ENCODE assay signal across 8 cellular contexts in the genomic region with DNA sequence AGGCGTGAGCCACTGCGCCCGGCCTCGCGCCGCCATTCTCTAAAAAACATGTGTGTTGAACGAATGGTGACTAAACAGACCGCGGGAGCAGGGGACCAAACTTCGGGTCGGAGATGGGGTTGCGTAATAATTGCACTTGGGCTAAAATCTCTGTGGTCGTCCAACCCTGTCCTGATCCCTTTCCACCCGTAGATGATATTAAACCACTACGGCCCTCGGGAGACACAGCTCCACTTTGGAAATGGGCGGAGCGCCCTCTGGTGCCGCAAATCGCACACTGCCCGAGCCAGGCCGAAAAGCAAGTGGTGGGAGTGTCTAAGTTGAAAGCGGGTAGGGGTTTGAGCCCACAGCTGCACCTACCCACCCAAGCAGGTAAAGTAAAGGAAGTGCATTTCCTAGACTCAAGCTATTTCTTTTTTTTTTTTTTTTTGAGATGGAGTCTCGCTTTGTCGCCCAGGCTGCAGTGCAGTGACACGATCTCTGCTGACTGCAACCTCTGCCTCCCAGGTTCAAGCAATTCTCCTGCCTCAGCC. TPM values are rescaled to one million over a fixed set of nuclear protein-coding genes. Genes with fewer than 3 reads are reported as not detected.
DNase-seq lines count a peak whose midpoint lies in the region; ATAC-seq and TF ChIP-seq lines count a peak whose summit lies in the region.

No MANE protein-coding gene starts in this region.

- POLR2A ChIA-PET in activated CD4-positive, alpha-beta memory T cell treated with anti-CD3 and anti-CD28 coated beads for 36 hours (lab: Charles Lee), result interaction anchor here (0.9 to 1.5 kb wide), 3 partner anchors 94 to 118 kb away, joined by 3 to 5 read pairs (median 5); a partner anchor contains a TSS

- intact Hi-C loops in activated CD4-positive, alpha-beta memory T cell treated with anti-CD3 and anti-CD28 coated beads for 36 hours (cut with micrococcal nuclease), result loop anchor here (1.0 to 2.0 kb wide), 4 partner anchors 83 to 223 kb away; no protein-coding TSS in a partner anchor
- intact Hi-C loops in dorsolateral prefrontal cortex (cut with DNase I), result loop anchor here (1.0 to 5.0 kb wide), 6 partner anchors 17 to 131 kb away; a partner anchor contains a TSS

- H3K4me1 ChIP-seq in mesenchymal stem cell (ENCODE audit: control insufficient read depth, insufficient read depth, low read depth, low read length), result peaks cover 20% of the 10 kb centered on the region

- no peak for ATAC-seq in GM19452 (IDR thresholded peaks at IDR 0.05; ENCODE audit: unreplicated experiment)

- WGBS in mesenchymal stem cell, result 58% methylated on average over 25 of the region's 26 CpGs

- no peak overlapping the region for H2BK5ac ChIP-seq in mesenchymal stem cell (ENCODE audit: low read depth, low read length, poor library complexity, severe bottlenecking)

- H3K4me1 Mint-ChIP-seq in activated CD4-positive, alpha-beta memory T cell treated with anti-CD3 and anti-CD28 coated beads for 36 hours (ENCODE audit: low read depth), result peaks cover 16% of the 10 kb centered on the region

- CTCF ChIA-PET in activated CD4-positive, alpha-beta memory T cell treated with anti-CD3 and anti-CD28 coated beads for 36 hours (lab: Charles Lee), result interaction anchor here (0.6 to 13.6 kb wide), 44 partner anchors 9 to 374 kb away, joined by 3 to 281 read pairs (median 4); a partner anchor contains a TSS

- H2BK120ac ChIP-seq in mesenchymal stem cell (ENCODE audit: low read depth, low read length), result no peak overlapping the region

- no peak overlapping the region for H2AK5ac ChIP-seq in mesenchymal stem cell (ENCODE audit: low read length, severe bottlenecking)

- no peak overlapping the region for H3K4me2 ChIP-seq in mesenchymal stem cell (ENCODE audit: low read length, poor library complexity, severe bottlenecking)

- H3K14ac ChIP-seq in mesenchymal stem cell (ENCODE audit: low read length in 2 of 2), result no peak overlapping the region

- no peak overlapping the region for H3K4ac ChIP-seq in mesenchymal stem cell (ENCODE audit: low read depth in 1 of 2, low read length in 2 of 2)

- no peak overlapping the region for H2AFZ ChIP-seq in mesenchymal stem cell (ENCODE audit: low read depth, low read length)

- peak; percentile 40 for DNase-seq in NK-92 treated with Interleukin-12 subunit alpha and Interleukin-12 subunit beta, amount 100 ng/mL, for 24 hours (lab: John Stamatoyannopoulos, UW)
- DNase-seq in NK-92 (lab: John Stamatoyannopoulos, UW; ENCODE audit: unreplicated experiment) (no peak), NCI-H526 (lab: John Stamatoyannopoulos, UW) (peak; percentile 45 to 78), dorsolateral prefrontal cortex (peak; percentile 80 to 89 (median 86)), mesenchymal stem cell (peak; percentile 70)
- DNase-seq in activated CD4-positive, alpha-beta memory T cell treated with anti-CD3 and anti-CD28 coated beads for 36 hours, result peak; percentile 90
- DNase-seq in stimulated activated CD8-positive, alpha-beta memory T cell treated with anti-CD3 and anti-CD28 coated beads, Interleukin-15, amount 100 ng/mL, for 4 hours (ENCODE audit: low read depth in 2 of 2), result peak; percentile 59 to 62

- H3K27me3 Mint-ChIP-seq in activated CD4-positive, alpha-beta memory T cell treated with anti-CD3 and anti-CD28 coated beads for 36 hours, result no peaks in the 10 kb centered on the region

- no peak overlapping the region for H4K91ac ChIP-seq in mesenchymal stem cell (ENCODE audit: low read length)

- H3K79me1 ChIP-seq in mesenchymal stem cell (replicated peaks; ENCODE audit: low read length, poor library complexity, severe bottlenecking), result peaks cover 24% of the 10 kb centered on the region

- H3K9me3 ChIP-seq in mesenchymal stem cell (ENCODE audit: control insufficient read depth, low read length), result no peaks in the 10 kb centered on the region

- peak overlapping the region; percentile 8 for H3K27ac Mint-ChIP-seq in activated CD4-positive, alpha-beta memory T cell treated with anti-CD3 and anti-CD28 coated beads for 36 hours

- H3K4me3 Mint-ChIP-seq in activated CD4-positive, alpha-beta memory T cell treated with anti-CD3 and anti-CD28 coated beads for 36 hours, result peak overlapping the region; percentile 12

- H2BK12ac ChIP-seq in mesenchymal stem cell (ENCODE audit: low read length in 2 of 2), result no peak overlapping the region

- H3K23ac ChIP-seq in mesenchymal stem cell (ENCODE audit: low read length in 2 of 2), result no peak overlapping the region

- H3K4me3 ChIP-seq in dorsolateral prefrontal cortex (no peak overlapping the region), mesenchymal stem cell (ENCODE audit: insufficient read depth in 1 of 2, low read depth in 1 of 2, low read length in 2 of 2) (no peak overlapping the region)

- H3K9me3 Mint-ChIP-seq in activated CD4-positive, alpha-beta memory T cell treated with anti-CD3 and anti-CD28 coated beads for 36 hours, result no peaks in the 10 kb centered on the region

- H4K8ac ChIP-seq in mesenchymal stem cell (ENCODE audit: low read length), result no peak overlapping the region

- peak overlapping the region; percentile 59 for H3K9ac ChIP-seq in mesenchymal stem cell (ENCODE audit: low read length)

- H3K27me3 ChIP-seq in dorsolateral prefrontal cortex, result peaks cover 0 to 4% (median 0%) of the 10 kb centered on the region in 45 donors
- H3K27me3 ChIP-seq in mesenchymal stem cell (ENCODE audit: control insufficient read depth in 1 of 2, insufficient read depth in 1 of 2, low read length in 2 of 2), result no peaks in the 10 kb centered on the region

- H3K36me3 Mint-ChIP-seq in activated CD4-positive, alpha-beta memory T cell treated with anti-CD3 and anti-CD28 coated beads for 36 hours, result no peaks in the 10 kb centered on the region

- H3K36me3 ChIP-seq in mesenchymal stem cell (ENCODE audit: control insufficient read depth in 1 of 2, insufficient read depth in 2 of 2, low read depth in 1 of 2, low read length in 2 of 2), result peaks cover 37% of the 10 kb centered on the region in 2 experiments

- H2BK15ac ChIP-seq in mesenchymal stem cell (ENCODE audit: low read depth, poor library complexity, severe bottlenecking), result no peak overlapping the region

- peak overlapping the region in 57 of 59 donors; percentile 48 to 99 (median 93) for H3K27ac ChIP-seq in dorsolateral prefrontal cortex
- no peak overlapping the region for H3K27ac ChIP-seq in mesenchymal stem cell (ENCODE audit: low read length, poor library complexity, severe bottlenecking)

- TF ChIP-seq CTCF in dorsolateral prefrontal cortex (IDR thresholded peaks at IDR 0.05 in 54 of 56, conservative IDR thresholded peaks at IDR 0.05 in 2 of 56; ENCODE audit: low read depth in 1 of 56, partially characterized antibody in 56 of 56), result peak; percentile 64 to 96 (median 89)

- H3K18ac ChIP-seq in mesenchymal stem cell (ENCODE audit: low read depth in 1 of 2, low read length in 2 of 2), result no peak overlapping the region

RNA-seq across cellular contexts. Expression of a gene that starts 17.0 kb away (rescaled TPM):
- total RNA-seq in activated CD4-positive, alpha-beta memory T cell treated with anti-CD3 and anti-CD28 coated beads for 36 hours, result 1 to 10 TPM; 2.5 to 2.9 TPM
- total RNA-seq in dorsolateral prefrontal cortex, result 10 to 100 TPM; 11.5 to 70.8 (median 30.0) TPM
- 168 TPM for polyA plus RNA-seq in mesenchymal stem cell (2013, experiment 1 of 2)
- 165 TPM for polyA plus RNA-seq in mesenchymal stem cell (2013, experiment 2 of 2)

RNA-seq across cellular contexts. Expression of a gene that starts 17.8 kb away (rescaled TPM):
- total RNA-seq in activated CD4-positive, alpha-beta memory T cell treated with anti-CD3 and anti-CD28 coated beads for 36 hours, result 100 to 1,000 TPM; 194 to 198 TPM
- 100 to 1,000 TPM in 55 of 120 experiments, 10 to 100 TPM in 65; 57.7 to 203 (median 98.0) TPM for total RNA-seq in dorsolateral prefrontal cortex
- 67.6 TPM for polyA plus RNA-seq in mesenchymal stem cell (2013, experiment 1 of 2)
- 66.8 TPM for polyA plus RNA-seq in mesenchymal stem cell (2013, experiment 2 of 2)

RNA-seq across cellular contexts. Expression of a gene that starts 52.6 kb away (rescaled TPM):
- total RNA-seq in activated CD4-positive, alpha-beta memory T cell treated with anti-CD3 and anti-CD28 coated beads for 36 hours, result 10 to 100 TPM; 12.0 to 13.2 TPM
- 100 to 1,000 TPM; 253 to 459 (median 379) TPM for total RNA-seq in dorsolateral prefrontal cortex
- polyA plus RNA-seq in mesenchymal stem cell (2013, experiment 1 of 2), result 39.0 TPM
- polyA plus RNA-seq in mesenchymal stem cell (2013, experiment 2 of 2), result 40.2 TPM

Comparison
In these comparisons a context has a peak if more than half of its experiments do, and no peak if none do; other contexts are left out.
1. RNA of a gene that starts 52.6 kb away (total RNA-seq): 253 to 459 TPM in dorsolateral prefrontal cortex; 12.0 to 13.2 TPM in activated CD4-positive, alpha-beta memory T cell treated with anti-CD3 and anti-CD28 coated beads for 36 hours; every median in the first group is over 10 times any median in the second.